In the genomic region with DNA sequence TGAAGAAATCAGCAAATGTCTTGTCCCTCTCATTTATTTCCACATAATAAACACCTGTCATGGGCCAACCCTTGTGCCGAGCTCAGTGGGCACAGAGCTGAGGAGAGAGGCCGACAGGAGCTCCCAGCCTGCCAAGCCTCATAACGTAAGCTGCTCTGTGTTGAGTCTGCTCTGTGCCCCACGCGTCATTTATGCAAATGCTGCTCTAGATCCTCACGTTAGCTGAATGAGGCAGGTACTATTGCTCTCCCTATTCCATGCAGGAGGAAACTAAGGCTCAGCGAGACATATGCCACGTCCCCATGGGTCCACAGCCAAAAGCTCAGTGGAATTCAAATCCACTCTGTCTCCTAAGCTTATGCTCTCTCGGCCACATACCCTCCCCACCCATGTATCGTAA, we compare ENCODE assay signal across 1 cellular context.
TF ChIP-seq lines count a peak whose summit lies in the region.

No MANE protein-coding gene starts in this region.

TF ChIP-seq in IMR-90, 13 proteins besides CTCF, POLR2A, EP300 and RAD21:
- TF ChIP-seq FOS (IDR thresholded peaks at IDR 0.05; ENCODE audit: low read depth, low read length) (no peak), MAFK (IDR thresholded peaks at IDR 0.05; ENCODE audit: low read depth, low read length) (no peak), MAZ (IDR thresholded peaks at IDR 0.05; ENCODE audit: borderline replicate concordance, low read depth, low read length) (no peak), BHLHE40 (IDR thresholded peaks at IDR 0.05; ENCODE audit: low read depth, low read length) (no peak), ELK1 (IDR thresholded peaks at IDR 0.05; ENCODE audit: borderline replicate concordance, low read depth, low read length) (no peak)
